19 cellular contexts compared by ENCODE assay signal in genomic region chr12:78559441-78559840, GRCh38.
"Had no signal": no experiment of that assay in that cellular context is flagged by ENCODE, and none has a peak within 500 bp of the region (broad histone marks: within the 10 kb centered on the region; RNA-seq: fewer than 3 reads in every experiment).

No MANE protein-coding gene starts in this region.

- H3K4me3 ChIP-seq: breast epithelium, lung, neural progenitor cell, psoas muscle, right lobe of liver, smooth muscle cell, transverse colon had no signal

- H3K27ac Mint-ChIP-seq: activated CD4-positive, alpha-beta T cell treated with anti-CD3 and anti-CD28 coated beads, Interleukin-2, amount 10 ng/mL, durations not matched to agents 7 days and 5 days; activated naive CD4-positive, alpha-beta T cell treated with anti-CD3 and anti-CD28 coated beads, Interleukin-2, amount 50 U/mL, for 72 hours; activated T-cell treated with anti-CD3 and anti-CD28 coated beads, Interleukin-2, amount 50 U/mL, for 72 hours; neural progenitor cell; T-helper 2 cell treated with Interferon-gamma antibody and Interleukin-4, amounts not matched to agents 5 μg/mL and 100 μg/mL, for 36 hours had no signal

- H3K4me1 Mint-ChIP-seq: activated CD4-positive, alpha-beta T cell treated with anti-CD3 and anti-CD28 coated beads, Interleukin-2, amount 10 ng/mL, durations not matched to agents 7 days and 5 days had no signal

- DNase-seq: activated CD4-positive, alpha-beta T cell treated with anti-CD3 and anti-CD28 coated beads, Interleukin-2, amount 10 ng/mL, durations not matched to agents 7 days and 5 days; activated CD8-positive, alpha-beta memory T cell treated with anti-CD3 and anti-CD28 coated beads, Interleukin-2, amount 50 U/mL, for 48 hours; activated gamma-delta T cell; activated T-cell treated with anti-CD3 and anti-CD28 coated beads, Interleukin-2, amount 50 U/mL, for 72 hours; amniotic stem cell; left cardiac atrium; psoas muscle; right lobe of liver; stimulated activated CD4-positive, alpha-beta T cell treated with anti-CD3 and anti-CD28 coated beads, Interleukin-4, amount 100 ng/mL, for 4 hours; stimulated activated CD8-positive, alpha-beta memory T cell treated with anti-CD3 and anti-CD28 coated beads, Interleukin-4, amount 100 ng/mL, for 48 hours; stimulated activated naive CD4-positive, alpha-beta T cell treated with Interleukin-2 at 50 U/mL for 16 hours; substantia nigra; transverse colon had no signal

- ATAC-seq: activated naive CD4-positive, alpha-beta T cell treated with anti-CD3 and anti-CD28 coated beads, Interleukin-2, amount 50 U/mL, for 72 hours; activated T-cell treated with anti-CD3 and anti-CD28 coated beads, Interleukin-2, amount 50 U/mL, for 72 hours; left cardiac atrium; psoas muscle; right lobe of liver had no signal

- H3K4me3 Mint-ChIP-seq: activated CD4-positive, alpha-beta T cell treated with anti-CD3 and anti-CD28 coated beads, Interleukin-2, amount 10 ng/mL, durations not matched to agents 7 days and 5 days; activated T-cell treated with anti-CD3 and anti-CD28 coated beads, Interleukin-2, amount 50 U/mL, for 72 hours; neural progenitor cell; T-helper 2 cell treated with Interferon-gamma antibody and Interleukin-4, amounts not matched to agents 5 μg/mL and 100 μg/mL, for 36 hours had no signal

- H3K9me3 Mint-ChIP-seq: activated CD4-positive, alpha-beta T cell treated with anti-CD3 and anti-CD28 coated beads, Interleukin-2, amount 10 ng/mL, durations not matched to agents 7 days and 5 days; neural progenitor cell had no signal

- H3K27me3 Mint-ChIP-seq: activated CD4-positive, alpha-beta T cell treated with anti-CD3 and anti-CD28 coated beads, Interleukin-2, amount 10 ng/mL, durations not matched to agents 7 days and 5 days had no signal

- H3K36me3 Mint-ChIP-seq: activated naive CD4-positive, alpha-beta T cell treated with anti-CD3 and anti-CD28 coated beads, Interleukin-2, amount 50 U/mL, for 72 hours; neural progenitor cell had no signal
